Comparison of ENCODE assay signal across 9 cellular contexts in the genomic region with DNA sequence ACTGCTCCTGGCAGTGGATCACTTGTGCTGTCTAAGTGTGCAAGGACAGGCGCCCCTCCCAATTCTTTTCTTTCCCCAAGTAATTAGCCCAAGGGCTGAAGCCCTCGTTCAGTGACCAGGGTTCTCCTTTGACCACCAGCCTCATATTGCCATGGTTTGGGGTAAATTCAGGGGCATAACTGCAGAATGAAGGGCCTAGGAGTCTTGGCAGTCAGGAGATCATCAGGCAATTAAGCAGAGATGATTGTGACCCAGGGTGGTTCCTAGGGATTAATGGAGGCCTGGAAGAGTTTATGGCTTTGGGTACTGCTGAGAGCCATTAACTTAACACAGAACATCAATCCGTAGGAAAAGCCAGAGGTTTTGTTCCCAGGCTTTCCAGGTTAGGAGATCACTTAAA.
DNase-seq lines count a peak whose midpoint lies in the region; TF ChIP-seq lines count a peak whose summit lies in the region.
"Had no signal": no experiment of that assay in that cellular context is flagged by ENCODE, and none has a peak within 500 bp of the region (broad histone marks: within the 10 kb centered on the region; RNA-seq: fewer than 3 reads in every experiment).

No MANE protein-coding gene starts in this region.

- H3K9me3 ChIP-seq in HUES48 (ENCODE audit: control insufficient read depth, insufficient read depth, low read length) (no peaks in the 10 kb centered on the region), hepatocyte (ENCODE audit: low read depth) (no peaks in the 10 kb centered on the region), skeletal muscle satellite cell (replicated peaks; ENCODE audit: low read length) (no peaks in the 10 kb centered on the region)

- H3K9me2 ChIP-seq in hepatocyte (replicated peaks; ENCODE audit: insufficient read depth), result no peaks in the 10 kb centered on the region

- H3K36me3 ChIP-seq in HUES48 (ENCODE audit: control insufficient read depth, insufficient read depth, low read length), result peaks cover 33% of the 10 kb centered on the region
- H3K36me3 ChIP-seq in hepatocyte (replicated peaks; ENCODE audit: insufficient read depth, low read depth), result no peaks in the 10 kb centered on the region
- peaks cover 27% of the 10 kb centered on the region for H3K36me3 ChIP-seq in skeletal muscle satellite cell (ENCODE audit: insufficient read depth, low read length)

- CTCF ChIA-PET in activated CD4-positive, alpha-beta memory T cell treated with anti-CD3 and anti-CD28 coated beads for 36 hours (lab: Charles Lee), result interaction anchor here (0.7 to 3.0 kb wide), 7 partner anchors 30 to 68 kb away, joined by 3 to 14 read pairs (median 5); no protein-coding TSS in a partner anchor

- DNase-seq in activated CD4-positive, alpha-beta memory T cell treated with anti-CD3 and anti-CD28 coated beads for 36 hours, result no peak
- DNase-seq in hepatocyte (ENCODE audit: low spot score) (no peak), NCI-H1092 (lab: John Stamatoyannopoulos, UW) (no peak), SIG-M5 treated with dmso at 0.1 percent for 504 hours (lab: John Stamatoyannopoulos, UW; ENCODE audit: unreplicated experiment) (no peak)
- no peak for DNase-seq in central memory CD4-positive, alpha-beta T cell
- DNase-seq: NCI-H1092 treated with DMSO at 0.1 percent for 48 hours, NCI-H524 treated with DMSO at 0.1 percent for 48 hours had no signal

- H3K4me3 ChIP-seq in HUES48 (ENCODE audit: low read depth, low read length) (no peak overlapping the region), hepatocyte (no peak overlapping the region), skeletal muscle satellite cell (ENCODE audit: low read length) (no peak overlapping the region)

- H4K20me1 ChIP-seq in hepatocyte (ENCODE audit: insufficient read depth, poor library complexity, severe bottlenecking), result no peaks in the 10 kb centered on the region

- H3K4me1 ChIP-seq in HUES48 (ENCODE audit: control insufficient read depth, insufficient read depth, low read length) (peaks cover 42% of the 10 kb centered on the region), hepatocyte (ENCODE audit: insufficient read depth) (peaks cover 29% of the 10 kb centered on the region), skeletal muscle satellite cell (ENCODE audit: control insufficient read depth, insufficient read depth, low read length) (peaks cover 35% of the 10 kb centered on the region)

- H3K4me2 ChIP-seq in hepatocyte (peak overlapping the region; percentile 53), skeletal muscle satellite cell (ENCODE audit: low read length) (no peak overlapping the region)

- peaks cover 34% of the 10 kb centered on the region for H3K36me3 Mint-ChIP-seq in activated CD4-positive, alpha-beta memory T cell treated with anti-CD3 and anti-CD28 coated beads for 36 hours

- 52% methylated on average over 3 of the region's 3 CpGs for WGBS in hepatocyte (ENCODE audit: low lambda C conversion rate, missing lambda C conversion rate)

- TF ChIP-seq CTCF in hepatocyte (IDR thresholded peaks at IDR 0.05; ENCODE audit: poor library complexity), result no peak

- intact Hi-C loops in activated CD4-positive, alpha-beta memory T cell treated with anti-CD3 and anti-CD28 coated beads for 36 hours (cut with micrococcal nuclease), result loop anchor here (1.0 to 5.0 kb wide), 8 partner anchors 46 to 850 kb away; a partner anchor contains a TSS

- no peak overlapping the region for H3K9ac ChIP-seq in HUES48 (ENCODE audit: low read depth, low read length)
- peak overlapping the region; percentile 83 for H3K9ac ChIP-seq in skeletal muscle satellite cell (ENCODE audit: low read depth, low read length)

- H3K4me3 Mint-ChIP-seq in activated CD4-positive, alpha-beta memory T cell treated with anti-CD3 and anti-CD28 coated beads for 36 hours, result peak overlapping the region; percentile 10

- peak overlapping the region; percentile 79 for H3K27ac ChIP-seq in HUES48 (ENCODE audit: low read depth, low read length)
- H3K27ac ChIP-seq in hepatocyte, result peak overlapping the region; percentile 93

- H3K27me3 Mint-ChIP-seq in activated CD4-positive, alpha-beta memory T cell treated with anti-CD3 and anti-CD28 coated beads for 36 hours, result peaks cover 1% of the 10 kb centered on the region

- H2AFZ ChIP-seq in hepatocyte, result no peak overlapping the region

- H3K27me3 ChIP-seq in HUES48 (ENCODE audit: control insufficient read depth, insufficient read depth, low read length) (peaks cover 46% of the 10 kb centered on the region), hepatocyte (no peaks in the 10 kb centered on the region), skeletal muscle satellite cell (ENCODE audit: control insufficient read depth, insufficient read depth, low read length) (no peaks in the 10 kb centered on the region)

- no peaks in the 10 kb centered on the region for H3K9me3 Mint-ChIP-seq in activated CD4-positive, alpha-beta memory T cell treated with anti-CD3 and anti-CD28 coated beads for 36 hours

- peaks cover 72% of the 10 kb centered on the region for H3K4me1 Mint-ChIP-seq in activated CD4-positive, alpha-beta memory T cell treated with anti-CD3 and anti-CD28 coated beads for 36 hours (ENCODE audit: low read depth)

- no peaks in the 10 kb centered on the region for H3K79me2 ChIP-seq in hepatocyte

- H3K27ac Mint-ChIP-seq in activated CD4-positive, alpha-beta memory T cell treated with anti-CD3 and anti-CD28 coated beads for 36 hours, result peak overlapping the region; percentile 96

- POLR2A ChIA-PET in activated CD4-positive, alpha-beta memory T cell treated with anti-CD3 and anti-CD28 coated beads for 36 hours (lab: Charles Lee), result interaction anchor here (1.2 to 4.3 kb wide), 8 partner anchors 21 to 239 kb away, joined by 3 to 54 read pairs (median 11); no protein-coding TSS in a partner anchor
